ENCODE assay signal across 22 cellular contexts in the genomic region with DNA sequence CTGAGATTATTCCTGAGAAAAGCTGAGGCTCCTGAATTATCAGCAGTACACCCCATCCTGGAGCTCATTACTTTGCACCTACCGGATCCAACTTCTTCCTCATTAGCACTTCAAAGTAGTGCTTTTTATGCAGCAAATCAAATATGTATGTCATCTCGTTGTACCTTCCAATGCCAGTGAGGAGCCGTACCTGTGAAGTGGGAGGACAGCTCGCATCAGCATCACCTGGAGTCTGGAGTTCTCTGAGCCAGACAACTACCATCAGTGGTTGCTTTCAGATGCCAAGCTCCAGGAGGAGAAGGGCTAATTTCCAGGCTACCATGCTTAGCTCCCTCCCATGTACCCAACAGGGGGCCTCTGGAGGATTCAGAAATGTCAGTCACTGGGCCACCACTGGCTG. TPM values are rescaled to one million over a fixed set of nuclear protein-coding genes. Genes with fewer than 3 reads are reported as not detected.
A peak's percentile ranks its signal among the peaks of the same experiment; 100 is the strongest.
DNase-seq lines count a peak whose midpoint lies in the region; ATAC-seq and TF ChIP-seq lines count a peak whose summit lies in the region.
"Had no signal": no experiment of that assay in that cellular context is flagged by ENCODE, and none has a peak within 500 bp of the region (broad histone marks: within the 10 kb centered on the region; RNA-seq: fewer than 3 reads in every experiment).

No MANE protein-coding gene starts in this region.

- no peak overlapping the region for H4K8ac ChIP-seq in H9 (replicated peaks; ENCODE audit: insufficient read length, low read depth, low read length)

- no peaks in the 10 kb centered on the region for H3K4me1 Mint-ChIP-seq in activated T-cell treated with anti-CD3 and anti-CD28 coated beads, Interleukin-2, amount 50 U/mL, for 24 hours (ENCODE audit: low read depth)
- no peaks in the 10 kb centered on the region for H3K4me1 Mint-ChIP-seq in GM23338
- no peaks in the 10 kb centered on the region for H3K4me1 Mint-ChIP-seq in H9
- H3K4me1 Mint-ChIP-seq: IgD-negative memory B cell had no signal

- no peak overlapping the region for H3K4me3 ChIP-seq in GM23338
- H3K4me3 ChIP-seq: PC-9, SJSA1 had no signal

- H3K23me2 ChIP-seq in H9 (ENCODE audit: insufficient read length, low read depth, low read length, poor library complexity, severe bottlenecking), result no peaks in the 10 kb centered on the region

- H3K9me3 ChIP-seq in H9 (ENCODE audit: control insufficient read depth, low read depth, low read length), result peaks cover 19% of the 10 kb centered on the region
- H3K9me3 ChIP-seq: SJSA1 had no signal

- H3K79me1 ChIP-seq in H9 (ENCODE audit: insufficient read depth, low read depth, low read length, poor library complexity, severe bottlenecking), result no peaks in the 10 kb centered on the region

- H3K36me3 Mint-ChIP-seq in activated T-cell treated with anti-CD3 and anti-CD28 coated beads, Interleukin-2, amount 50 U/mL, for 24 hours (ENCODE audit: low read depth), result peaks cover 85% of the 10 kb centered on the region
- H3K36me3 Mint-ChIP-seq in GM23338 (ENCODE audit: low read depth), result peaks cover 61% of the 10 kb centered on the region
- H3K36me3 Mint-ChIP-seq in H9 (ENCODE audit: insufficient read depth in 1 of 3, low read depth in 3 of 3), result peaks cover 42 to 62% (median 61%) of the 10 kb centered on the region in 3 experiments

- no peak overlapping the region for H4K5ac ChIP-seq in H9 (ENCODE audit: insufficient read length, low read depth, low read length)

- H2AFZ ChIP-seq in GM23338 (no peak overlapping the region), H9 (ENCODE audit: low read length) (no peak overlapping the region)
- H2AFZ ChIP-seq: PC-9 had no signal

- H2BK20ac ChIP-seq in H9 (ENCODE audit: low read depth, low read length, poor library complexity, severe bottlenecking), result no peak overlapping the region

- H2AK5ac ChIP-seq in H9 (ENCODE audit: insufficient read length, low read length), result no peak overlapping the region

- H2BK12ac ChIP-seq in H9 (ENCODE audit: insufficient read length, low read depth, low read length), result no peak overlapping the region

- H3K56ac ChIP-seq in H9 (ENCODE audit: insufficient read length, low read depth, low read length), result no peak overlapping the region

- peak overlapping the region; percentile 71 for H3K27ac Mint-ChIP-seq in activated T-cell treated with anti-CD3 and anti-CD28 coated beads, Interleukin-2, amount 50 U/mL, for 24 hours
- H3K27ac Mint-ChIP-seq in GM23338 (peak overlapping the region; percentile 52; the same call in 1 of the 2 replicates), H9 (peak overlapping the region in 1 of 3 experiments; percentile 38; a peak in 1 of 7 replicates)

- H3K36me3 ChIP-seq in GM23338 (ENCODE audit: insufficient read depth), result peaks cover 19% of the 10 kb centered on the region

- peaks cover 3% of the 10 kb centered on the region for H3K9me3 Mint-ChIP-seq in activated T-cell treated with anti-CD3 and anti-CD28 coated beads, Interleukin-2, amount 50 U/mL, for 24 hours
- H3K9me3 Mint-ChIP-seq in GM23338 (peaks cover 23% of the 10 kb centered on the region), H9 (peaks cover 11 to 15% of the 10 kb centered on the region in 2 experiments; a peak in 4 of 5 replicates)
- H3K9me3 Mint-ChIP-seq: IgD-negative memory B cell had no signal

- H3F3A ChIP-seq in GM23338 (replicated peaks; ENCODE audit: low read depth), result peaks cover 17% of the 10 kb centered on the region; the same call in 1 of the 2 replicates

- TF ChIP-seq CTCF in GM23338 (conservative IDR thresholded peaks at IDR 0.05; ENCODE audit: low read depth in 2 of 2) (no peak), H9 (conservative IDR thresholded peaks at IDR 0.05) (no peak)

- no peak for DNase-seq in activated T-cell treated with anti-CD3 and anti-CD28 coated beads, Interleukin-2, amount 50 U/mL, for 24 hours
- no peak for DNase-seq in activated T-cell treated with anti-CD3 and anti-CD28 coated beads, Interleukin-2, amount 50 U/mL, for 48 hours
- no peak for DNase-seq in GM23338 (ENCODE audit: low spot score)
- DNase-seq in head of caudate nucleus, result peak in 27 of 42 donors; percentile 10 to 83 (median 44)
- no peak for DNase-seq in H9
- no peak for DNase-seq in SKM-1 (lab: John Stamatoyannopoulos, UW; ENCODE audit: unreplicated experiment)
- DNase-seq in NCI-H1417 (lab: John Stamatoyannopoulos, UW), result no peak
- DNase-seq: Calu3, DMS79 treated with DMSO at 0.1 percent for 48 hours, GF-D8, MM.1S, NCI-H1694 treated with DMSO at 0.1 percent for 48 hours, NCI-H2081, NCI-H2227 treated with DMSO at 0.1 percent for 48 hours, NCI-H526 treated with DMSO at 0.1 percent for 48 hours, PC-9 had no signal

- no peak overlapping the region for H3K4ac ChIP-seq in H9 (ENCODE audit: low read depth, low read length)

- H3K4me2 ChIP-seq in GM23338, result no peak overlapping the region
- no peak overlapping the region for H3K4me2 ChIP-seq in H9 (ENCODE audit: insufficient read depth, insufficient read length, low read length)
- H3K4me2 ChIP-seq: KMS-11, PC-9 had no signal

- H3K23ac ChIP-seq in H9 (ENCODE audit: insufficient read length, low read depth, low read length), result no peak overlapping the region

- intact Hi-C loops in head of caudate nucleus (cut with DNase I), result no loop called here

- H3T11ph ChIP-seq in H9 (ENCODE audit: low read length), result no peak overlapping the region

- H3K18ac ChIP-seq in H9 (ENCODE audit: insufficient read length, low read depth, low read length), result no peak overlapping the region

- H2BK5ac ChIP-seq in H9 (ENCODE audit: insufficient read length, low read length), result no peak overlapping the region

- ATAC-seq in GM23338, result no peak
- ATAC-seq: Right ventricle myocardium inferior had no signal

- H3K79me2 ChIP-seq in GM23338 (replicated peaks; ENCODE audit: insufficient read depth), result no peaks in the 10 kb centered on the region
- H3K79me2 ChIP-seq in H9 (ENCODE audit: insufficient read depth, low read length), result no peaks in the 10 kb centered on the region

- no peak overlapping the region for H3K4me3 Mint-ChIP-seq in activated T-cell treated with anti-CD3 and anti-CD28 coated beads, Interleukin-2, amount 50 U/mL, for 24 hours
- H3K4me3 Mint-ChIP-seq in GM23338 (no peak overlapping the region), H9 (no peak overlapping the region)
- H3K4me3 Mint-ChIP-seq: IgD-negative memory B cell had no signal

- no peak overlapping the region for H3K14ac ChIP-seq in H9 (ENCODE audit: insufficient read depth, low read length)

- H4K20me1 ChIP-seq in GM23338 (replicated peaks; ENCODE audit: insufficient read depth) (no peaks in the 10 kb centered on the region; the same call in 1 of the 2 replicates), H9 (ENCODE audit: control insufficient read depth, insufficient read depth, insufficient read length) (no peaks in the 10 kb centered on the region)

- H3K27ac ChIP-seq in GM23338 (ENCODE audit: low read depth) (no peak overlapping the region), H9 (ENCODE audit: insufficient read length, low read depth, low read length) (no peak overlapping the region)
- H3K27ac ChIP-seq: C4-2B, HL-60, KMS-11, PC-9, SJSA1 had no signal

- no peaks in the 10 kb centered on the region for H3K27me3 Mint-ChIP-seq in activated T-cell treated with anti-CD3 and anti-CD28 coated beads, Interleukin-2, amount 50 U/mL, for 24 hours
- peaks cover 5% of the 10 kb centered on the region for H3K27me3 Mint-ChIP-seq in GM23338 (ENCODE audit: insufficient read depth, low read depth, poor library complexity)
- H3K27me3 Mint-ChIP-seq in H9 (ENCODE audit: low read depth), result no peaks in the 10 kb centered on the region; the same call in 1 of the 2 replicates
- H3K27me3 Mint-ChIP-seq: IgD-negative memory B cell had no signal

- H3K4me1 ChIP-seq in GM23338 (ENCODE audit: insufficient read depth) (no peaks in the 10 kb centered on the region), H9 (ENCODE audit: insufficient read depth, low read length) (no peaks in the 10 kb centered on the region)
- H3K4me1 ChIP-seq: SJSA1 had no signal

- no peak overlapping the region for H2BK120ac ChIP-seq in H9 (ENCODE audit: low read depth, low read length, poor library complexity, severe bottlenecking)

- no peak overlapping the region for H4K91ac ChIP-seq in H9 (ENCODE audit: insufficient read length, low read depth, low read length)

- H2BK15ac ChIP-seq in H9 (ENCODE audit: low read depth, low read length), result no peak overlapping the region

- no CpG with 5 or more reads among the region's 4 CpGs for WGBS in H9 (ENCODE audit: extremely low coverage, insufficient read length, low lambda C conversion rate)

- H3K9me2 ChIP-seq in GM23338 (ENCODE audit: insufficient read depth), result no peaks in the 10 kb centered on the region

- H3K9ac ChIP-seq in H9 (ENCODE audit: extremely low read depth, insufficient read length, low read length), result no peak overlapping the region
- H3K9ac ChIP-seq: KMS-11 had no signal

- no peaks in the 10 kb centered on the region for H3K27me3 ChIP-seq in GM23338 (ENCODE audit: insufficient read depth)
- no peaks in the 10 kb centered on the region for H3K27me3 ChIP-seq in H9 (ENCODE audit: insufficient read depth, low read length)
- H3K27me3 ChIP-seq: SJSA1 had no signal

TF ChIP-seq in GM23338, 12 proteins besides CTCF, POLR2A, EP300 and RAD21 (continues in another document):
- TF ChIP-seq, protein P1, sequence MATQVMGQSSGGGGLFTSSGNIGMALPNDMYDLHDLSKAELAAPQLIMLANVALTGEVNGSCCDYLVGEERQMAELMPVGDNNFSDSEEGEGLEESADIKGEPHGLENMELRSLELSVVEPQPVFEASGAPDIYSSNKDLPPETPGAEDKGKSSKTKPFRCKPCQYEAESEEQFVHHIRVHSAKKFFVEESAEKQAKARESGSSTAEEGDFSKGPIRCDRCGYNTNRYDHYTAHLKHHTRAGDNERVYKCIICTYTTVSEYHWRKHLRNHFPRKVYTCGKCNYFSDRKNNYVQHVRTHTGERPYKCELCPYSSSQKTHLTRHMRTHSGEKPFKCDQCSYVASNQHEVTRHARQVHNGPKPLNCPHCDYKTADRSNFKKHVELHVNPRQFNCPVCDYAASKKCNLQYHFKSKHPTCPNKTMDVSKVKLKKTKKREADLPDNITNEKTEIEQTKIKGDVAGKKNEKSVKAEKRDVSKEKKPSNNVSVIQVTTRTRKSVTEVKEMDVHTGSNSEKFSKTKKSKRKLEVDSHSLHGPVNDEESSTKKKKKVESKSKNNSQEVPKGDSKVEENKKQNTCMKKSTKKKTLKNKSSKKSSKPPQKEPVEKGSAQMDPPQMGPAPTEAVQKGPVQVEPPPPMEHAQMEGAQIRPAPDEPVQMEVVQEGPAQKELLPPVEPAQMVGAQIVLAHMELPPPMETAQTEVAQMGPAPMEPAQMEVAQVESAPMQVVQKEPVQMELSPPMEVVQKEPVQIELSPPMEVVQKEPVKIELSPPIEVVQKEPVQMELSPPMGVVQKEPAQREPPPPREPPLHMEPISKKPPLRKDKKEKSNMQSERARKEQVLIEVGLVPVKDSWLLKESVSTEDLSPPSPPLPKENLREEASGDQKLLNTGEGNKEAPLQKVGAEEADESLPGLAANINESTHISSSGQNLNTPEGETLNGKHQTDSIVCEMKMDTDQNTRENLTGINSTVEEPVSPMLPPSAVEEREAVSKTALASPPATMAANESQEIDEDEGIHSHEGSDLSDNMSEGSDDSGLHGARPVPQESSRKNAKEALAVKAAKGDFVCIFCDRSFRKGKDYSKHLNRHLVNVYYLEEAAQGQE (IDR thresholded peaks at IDR 0.05; ENCODE audit: unreplicated experiment), result no peak
- no peak for TF ChIP-seq STAT1 (IDR thresholded peaks at IDR 0.05; ENCODE audit: unreplicated experiment)

RNA-seq across cellular contexts. Expression of gene EIF3J, which starts 32.4 kb away (rescaled TPM):
- 58.8 and 62.7 TPM in 2 replicates for total RNA-seq in GM23338 (2014; rRNA removed; shearing (Covaris generic))
- 63.8 and 66.6 TPM in 2 replicates for polyA plus RNA-seq in GM23338 (2016; fragmentation: Nextera tagmentation; extraction: Ambion mirVana)
- 114 and 129 TPM in 2 replicates for total RNA-seq in H9 (2021)

Comparison
In these comparisons a context has a peak if more than half of its experiments do, and no peak if none do; other contexts are left out.
1. DNase-seq: peak in head of caudate nucleus (27 of 42); none in activated T-cell treated with anti-CD3 and anti-CD28 coated beads, Interleukin-2, amount 50 U/mL, for 24 hours (single experiment), activated T-cell treated with anti-CD3 and anti-CD28 coated beads, Interleukin-2, amount 50 U/mL, for 48 hours (0 of 2), GM23338 (single experiment), H9 (single experiment), SKM-1 (single experiment) and NCI-H1417 (0 of 3).